Comparison of ENCODE assay signal across 9 cellular contexts in the genomic region with DNA sequence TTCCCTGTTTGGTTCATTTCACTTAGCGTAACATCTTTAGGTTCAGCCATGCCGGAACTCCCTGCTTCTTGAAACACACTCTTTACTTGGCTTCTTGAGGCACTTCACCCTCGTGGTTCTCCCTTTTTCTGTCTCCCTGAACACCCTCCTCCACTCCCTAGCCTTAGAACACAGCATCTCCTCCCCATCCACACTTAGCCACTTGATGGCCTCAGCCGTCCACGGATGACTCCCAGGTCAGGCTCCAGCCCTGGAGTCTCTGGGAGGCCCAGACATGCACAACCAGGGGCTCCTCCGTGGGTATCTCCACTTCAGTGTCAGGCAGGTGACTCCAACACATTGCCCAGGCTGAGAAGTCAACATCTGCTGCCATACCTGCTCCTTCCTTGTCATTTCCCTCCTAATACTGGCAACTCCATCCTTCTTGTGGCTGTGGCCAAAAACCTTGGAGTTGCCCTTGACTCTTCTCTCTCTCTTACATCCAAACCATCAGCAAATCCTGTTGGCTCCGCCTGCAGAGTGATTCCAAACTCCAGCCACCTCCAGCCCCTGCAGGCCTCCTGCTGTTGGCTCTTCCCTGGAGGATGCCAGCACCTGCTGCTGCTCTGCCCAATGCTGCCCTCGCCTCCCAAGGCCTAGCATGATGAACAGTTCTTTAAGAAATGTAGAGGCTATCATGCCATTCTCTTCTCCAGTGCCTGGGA. TPM values are rescaled to one million over a fixed set of nuclear protein-coding genes. Genes with fewer than 3 reads are reported as not detected.
DNase-seq lines count a peak whose midpoint lies in the region; ATAC-seq and TF ChIP-seq lines count a peak whose summit lies in the region.
"Had no signal": no experiment of that assay in that cellular context is flagged by ENCODE, and none has a peak within 500 bp of the region (broad histone marks: within the 10 kb centered on the region; RNA-seq: fewer than 3 reads in every experiment).

No MANE protein-coding gene starts in this region.

- ATAC-seq in HG03432 (IDR thresholded peaks at IDR 0.05; ENCODE audit: unreplicated experiment), result peak; percentile 35
- ATAC-seq in left lobe of liver, result peak; percentile 19

- H3K36me3 Mint-ChIP-seq in Caco-2 (ENCODE audit: insufficient read depth, unreplicated experiment), result no peaks in the 10 kb centered on the region

- H3K4me1 ChIP-seq in Caco-2, result peaks cover 9% of the 10 kb centered on the region

- no peaks in the 10 kb centered on the region for H3K27me3 Mint-ChIP-seq in Caco-2 (ENCODE audit: insufficient read depth, unreplicated experiment)
- H3K27me3 Mint-ChIP-seq: activated CD8-positive, alpha-beta T cell treated with anti-CD3 and anti-CD28 coated beads for 36 hours had no signal

- peaks cover 11% of the 10 kb centered on the region for H3K4me1 Mint-ChIP-seq in Caco-2 (ENCODE audit: low read depth, unreplicated experiment)

- peak; percentile 52 to 55 for DNase-seq in Caco-2
- peak; percentile 18 for DNase-seq in brain microvascular endothelial cell
- no peak for DNase-seq in left lobe of liver (ENCODE audit: low spot score)
- no peak for DNase-seq in KBM-7
- no peak for DNase-seq in NOMO-1 (lab: John Stamatoyannopoulos, UW; ENCODE audit: unreplicated experiment in 2 of 2)
- DNase-seq in NCI-H510A (lab: John Stamatoyannopoulos, UW), result no peak
- no peak for DNase-seq in COLO829 (ENCODE audit: low spot score)

- CTCF ChIA-PET in Caco-2 (lab: Charles Lee), result no interaction called here

- H3K9me3 ChIP-seq in Caco-2, result no peaks in the 10 kb centered on the region

- H3K4me3 Mint-ChIP-seq in Caco-2 (ENCODE audit: unreplicated experiment), result no peak overlapping the region
- H3K4me3 Mint-ChIP-seq: activated CD8-positive, alpha-beta T cell treated with anti-CD3 and anti-CD28 coated beads for 36 hours had no signal

- no peak overlapping the region for H3K27ac ChIP-seq in brain microvascular endothelial cell

- H3K27me3 ChIP-seq in Caco-2 (replicated peaks; ENCODE audit: control insufficient read depth, insufficient read depth, low read length) (no peaks in the 10 kb centered on the region; the same call in 1 of the 2 replicates), brain microvascular endothelial cell (replicated peaks) (no peaks in the 10 kb centered on the region)

- H3K4me3 ChIP-seq in Caco-2 (ENCODE audit: low read depth, low read length) (no peak overlapping the region), brain microvascular endothelial cell (ENCODE audit: low read depth, low read length) (no peak overlapping the region)

- POLR2A ChIA-PET in Caco-2 (lab: Charles Lee), result no interaction called here

- intact Hi-C loops in Caco-2 (cut with micrococcal nuclease; ENCODE audit: unreplicated experiment), result loop anchor here (2.0 to 10.0 kb wide), 5 partner anchors 61 to 381 kb away; a partner anchor contains a TSS

- in situ Hi-C loops in brain microvascular endothelial cell (cut with HindIII; ENCODE audit: low pct_ligation_motif_present, low sequenced_read_pairs) (no loop called here), KBM-7 (cut with MboI; ENCODE audit: low pct_unique_long_range_greater_than_20kb, low sequenced_read_pairs) (no loop called here)

- TF ChIP-seq CTCF in Caco-2 (IDR thresholded peaks at IDR 0.05; ENCODE audit: insufficient read depth in 1 of 2, low read depth in 1 of 2, low read length in 1 of 2, severe bottlenecking in 1 of 2, unreplicated experiment in 1 of 2) (peak in 1 of 2 experiments; percentile 9), brain microvascular endothelial cell (IDR thresholded peaks at IDR 0.05; ENCODE audit: low read depth, low read length, missing control alignments) (peak; percentile 29)

- no peaks in the 10 kb centered on the region for H3K9me3 Mint-ChIP-seq in Caco-2 (ENCODE audit: unreplicated experiment)
- H3K9me3 Mint-ChIP-seq: activated CD8-positive, alpha-beta T cell treated with anti-CD3 and anti-CD28 coated beads for 36 hours had no signal

- BruUV-seq in Caco-2 (replicated peaks; lab: Mats Ljungman, UMichigan), result no TSS peak

- no peak overlapping the region for H3K27ac Mint-ChIP-seq in Caco-2 (ENCODE audit: unreplicated experiment)
- H3K27ac Mint-ChIP-seq: activated CD8-positive, alpha-beta T cell treated with anti-CD3 and anti-CD28 coated beads for 36 hours had no signal

- no peaks in the 10 kb centered on the region for H3K36me3 ChIP-seq in Caco-2 (ENCODE audit: control insufficient read depth, insufficient read depth, low read length)
- H3K36me3 ChIP-seq in brain microvascular endothelial cell (replicated peaks), result no peaks in the 10 kb centered on the region

RNA-seq across cellular contexts. Expression of a gene that starts 8.4 kb away (rescaled TPM):
- total RNA-seq in Caco-2 (2022), result 2.2 and 3.3 TPM in 2 replicates
- total RNA-seq in left lobe of liver, result 21.5 TPM
- total RNA-seq: activated CD8-positive, alpha-beta T cell treated with anti-CD3 and anti-CD28 coated beads for 36 hours had no signal

RNA-seq across cellular contexts. Expression of a gene that starts 27.7 kb away (rescaled TPM):
- total RNA-seq in Caco-2 (2022), result 2.0 and 2.1 TPM in 2 replicates
- total RNA-seq in left lobe of liver, result 2.3 TPM

Comparison
In these comparisons a context has a peak if more than half of its experiments do, and no peak if none do; other contexts are left out.
1. DNase-seq: peak in Caco-2 (2 of 2) and brain microvascular endothelial cell (single experiment); none in left lobe of liver (single experiment), KBM-7 (single experiment), NOMO-1 (0 of 2), NCI-H510A (single experiment) and COLO829 (single experiment).